ENCODE assay signal across 40 cellular contexts in the genomic region with DNA sequence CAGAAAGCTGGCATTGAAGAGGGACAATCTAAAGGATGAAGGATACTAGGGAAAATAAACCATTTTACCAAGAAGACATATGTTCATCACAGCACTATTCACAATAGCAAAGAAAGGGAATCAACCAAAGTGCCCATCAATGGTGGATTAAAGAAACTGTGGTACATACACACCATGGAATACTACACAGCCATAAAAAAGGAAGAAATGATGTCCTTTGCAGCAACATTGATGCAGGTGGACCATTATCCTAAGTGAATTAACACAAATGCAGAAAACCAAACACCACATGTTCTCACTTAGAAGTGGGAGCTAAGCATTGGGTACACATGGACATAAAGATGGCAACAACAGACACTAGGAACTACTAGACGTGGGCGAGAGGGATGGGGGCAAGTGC.
"Had no signal": no experiment of that assay in that cellular context is flagged by ENCODE, and none has a peak within 500 bp of the region (broad histone marks: within the 10 kb centered on the region; RNA-seq: fewer than 3 reads in every experiment).

No MANE protein-coding gene starts in this region.

- H3K27me3 Mint-ChIP-seq: activated naive CD4-positive, alpha-beta T cell treated with anti-CD3 and anti-CD28 coated beads, Interleukin-2, amount 50 U/mL, for 24 hours; activated naive CD8-positive, alpha-beta T cell; activated T-cell treated with anti-CD3 and anti-CD28 coated beads, Interleukin-2, amount 50 U/mL, for 24 hours had no signal

- H3K4me3 ChIP-seq: adrenal gland, ascending aorta, body of pancreas, breast epithelium, cardiac muscle cell had no signal

- H3K4me1 Mint-ChIP-seq: activated naive CD4-positive, alpha-beta T cell treated with anti-CD3 and anti-CD28 coated beads, Interleukin-2, amount 50 U/mL, for 24 hours; brain had no signal

- H3K27ac ChIP-seq: adrenal gland, ascending aorta, body of pancreas, brain microvascular endothelial cell, breast epithelium, cardiac muscle cell had no signal

- H3K4me1 ChIP-seq: adrenal gland, ascending aorta, body of pancreas, breast epithelium had no signal

- H3K9me3 ChIP-seq: adrenal gland, ascending aorta, body of pancreas, breast epithelium had no signal

- H3K36me3 ChIP-seq: adrenal gland, ascending aorta, brain microvascular endothelial cell, breast epithelium, cardiac muscle cell had no signal

- DNase-seq: activated effector memory CD4-positive, alpha-beta T cell treated with anti-CD3 and anti-CD28 coated beads, Interleukin-2, amount 50 U/mL, for 16 hours; activated effector memory CD4-positive, alpha-beta T cell treated with Interleukin-2 at 50 U/mL for 16 hours; activated gamma-delta T cell; activated gamma-delta T cell treated with Interleukin-2 at 50 U/mL for 16 hours; activated naive CD4-positive, alpha-beta T cell; activated naive CD4-positive, alpha-beta T cell treated with anti-CD3 and anti-CD28 coated beads for 36 hours; activated naive CD4-positive, alpha-beta T cell treated with anti-CD3 and anti-CD28 coated beads, Interleukin-2, amount 10 ng/mL, durations not matched to agents 7 days and 5 days; activated naive CD4-positive, alpha-beta T cell treated with anti-CD3 and anti-CD28 coated beads, Interleukin-2, amount 50 U/mL, for 16 hours; activated naive CD4-positive, alpha-beta T cell treated with Interleukin-2 at 50 U/mL for 16 hours; activated naive CD8-positive, alpha-beta T cell treated with anti-CD3 and anti-CD28 coated beads for 36 hours; activated naive CD8-positive, alpha-beta T cell treated with anti-CD3 and anti-CD28 coated beads, Interleukin-2, amount 10 ng/mL, durations not matched to agents 7 days and 5 days; activated naive CD8-positive, alpha-beta T cell treated with anti-CD3 and anti-CD28 coated beads, Interleukin-2, amount 50 U/mL, for 24 hours; activated T-cell treated with anti-CD3 and anti-CD28 coated beads, Interleukin-2, amount 50 U/mL, for 1 hour; activated T-cell treated with anti-CD3 and anti-CD28 coated beads, Interleukin-2, amount 50 U/mL, for 24 hours; activated T-cell treated with anti-CD3 and anti-CD28 coated beads, Interleukin-2, amount 50 U/mL, for 4 hours; activated T-cell treated with anti-CD3 and anti-CD28 coated beads, Interleukin-2, amount 50 U/mL, for 48 hours; activated T-cell treated with anti-CD3 and anti-CD28 coated beads, Interleukin-2, amount 50 U/mL, for 72 hours; adrenal gland; amniotic stem cell; amygdala; anterior cingulate cortex; aorta; body of pancreas; brain microvascular endothelial cell; caudate nucleus; central memory CD4-positive, alpha-beta T cell; cerebellar nuclear complex had no signal

- H3K27me3 ChIP-seq: adrenal gland, ascending aorta, body of pancreas, brain microvascular endothelial cell, breast epithelium, cardiac muscle cell had no signal

- ATAC-seq: activated naive CD4-positive, alpha-beta T cell treated with anti-CD3 and anti-CD28 coated beads, Interleukin-2, amount 50 U/mL, for 72 hours; activated naive CD8-positive, alpha-beta T cell treated with anti-CD3 and anti-CD28 coated beads, Interleukin-2, amount 50 U/mL, for 24 hours; activated T-cell treated with anti-CD3 and anti-CD28 coated beads, Interleukin-2, amount 50 U/mL, for 4 hours; activated T-cell treated with anti-CD3 and anti-CD28 coated beads, Interleukin-2, amount 50 U/mL, for 72 hours; activated T-helper 17 cell treated with anti-CD3 and anti-CD28 coated beads, Interleukin-2, amount 50 U/mL, for 72 hours; body of pancreas had no signal

- H3K9me3 Mint-ChIP-seq: activated T-cell treated with anti-CD3 and anti-CD28 coated beads, Interleukin-2, amount 50 U/mL, for 24 hours; central memory CD8-positive, alpha-beta T cell had no signal

- H3K27ac Mint-ChIP-seq: activated naive CD4-positive, alpha-beta T cell treated with anti-CD3 and anti-CD28 coated beads for 36 hours; activated naive CD4-positive, alpha-beta T cell treated with anti-CD3 and anti-CD28 coated beads, Interleukin-2, amount 10 ng/mL, durations not matched to agents 7 days and 5 days; activated naive CD4-positive, alpha-beta T cell treated with anti-CD3 and anti-CD28 coated beads, Interleukin-2, amount 50 U/mL, for 24 hours; activated naive CD4-positive, alpha-beta T cell treated with anti-CD3 and anti-CD28 coated beads, Interleukin-2, amount 50 U/mL, for 72 hours; activated naive CD8-positive, alpha-beta T cell; activated naive CD8-positive, alpha-beta T cell treated with anti-CD3 and anti-CD28 coated beads for 36 hours; activated naive CD8-positive, alpha-beta T cell treated with anti-CD3 and anti-CD28 coated beads, Interleukin-2, amount 10 ng/mL, durations not matched to agents 7 days and 5 days; activated naive CD8-positive, alpha-beta T cell treated with anti-CD3 and anti-CD28 coated beads, Interleukin-2, amount 50 U/mL, for 24 hours; activated T-cell treated with anti-CD3 and anti-CD28 coated beads, Interleukin-2, amount 50 U/mL, for 24 hours; activated T-cell treated with anti-CD3 and anti-CD28 coated beads, Interleukin-2, amount 50 U/mL, for 72 hours; activated T-helper 1 cell treated with anti-CD3 and anti-CD28 coated beads, Interleukin-12 subunit alpha, Interleukin-12 subunit beta, Interleukin-2, Interleukin-4 antibody, amounts not matched to agents 30 ng/mL and 10 ng/mL and 1 ng/mL, durations not matched to agents 14 hours and 24 hours and 36 hours; activated T-helper 17 cell treated with anti-CD3 and anti-CD28 coated beads, Interleukin-2, amount 50 U/mL, for 72 hours; activated T-helper 2 cell treated with anti-CD3 and anti-CD28 coated beads, Interferon-gamma antibody, Interleukin-2, Interleukin-4, amounts not matched to agents 10 μg/mL and 5 μg/mL and 100 μg/mL, durations not matched to agents 14 hours and 24 hours and 36 hours; brain had no signal

- H3K4me3 Mint-ChIP-seq: activated naive CD4-positive, alpha-beta T cell treated with anti-CD3 and anti-CD28 coated beads for 36 hours; activated naive CD4-positive, alpha-beta T cell treated with anti-CD3 and anti-CD28 coated beads, Interleukin-2, amount 10 ng/mL, durations not matched to agents 7 days and 5 days; activated naive CD4-positive, alpha-beta T cell treated with anti-CD3 and anti-CD28 coated beads, Interleukin-2, amount 50 U/mL, for 24 hours; activated naive CD8-positive, alpha-beta T cell; activated naive CD8-positive, alpha-beta T cell treated with anti-CD3 and anti-CD28 coated beads for 36 hours; activated naive CD8-positive, alpha-beta T cell treated with anti-CD3 and anti-CD28 coated beads, Interleukin-2, amount 10 ng/mL, durations not matched to agents 7 days and 5 days; activated naive CD8-positive, alpha-beta T cell treated with anti-CD3 and anti-CD28 coated beads, Interleukin-2, amount 50 U/mL, for 24 hours; activated T-cell treated with anti-CD3 and anti-CD28 coated beads, Interleukin-2, amount 50 U/mL, for 24 hours; activated T-cell treated with anti-CD3 and anti-CD28 coated beads, Interleukin-2, amount 50 U/mL, for 4 hours; activated T-cell treated with anti-CD3 and anti-CD28 coated beads, Interleukin-2, amount 50 U/mL, for 72 hours; activated T-helper 1 cell treated with anti-CD3 and anti-CD28 coated beads, Interleukin-12 subunit alpha, Interleukin-12 subunit beta, Interleukin-2, Interleukin-4 antibody, amounts not matched to agents 30 ng/mL and 10 ng/mL and 1 ng/mL, durations not matched to agents 14 hours and 24 hours and 36 hours; activated T-helper 17 cell treated with anti-CD3 and anti-CD28 coated beads, Interleukin-2, amount 50 U/mL, for 72 hours; brain; central memory CD8-positive, alpha-beta T cell had no signal

- FAIRE-seq: astrocyte, bronchial epithelial cell had no signal
